In genomic region chr5:175908207-175908980, GRCh38 we compare ENCODE assay signal across 10 cellular contexts. TPM values are rescaled to one million over a fixed set of nuclear protein-coding genes. Genes with fewer than 3 reads are reported as not detected.
DNase-seq lines count a peak whose midpoint lies in the region; ATAC-seq and TF ChIP-seq lines count a peak whose summit lies in the region.
"Not testable (repeated sequence)": the region's sequence is repeated elsewhere in the genome, so short reads cannot be mapped to it uniquely, and the experiment has no call there.
"Had no signal": no experiment of that assay in that cellular context is flagged by ENCODE, and none has a peak within 500 bp of the region (broad histone marks: within the 10 kb centered on the region; RNA-seq: fewer than 3 reads in every experiment).

No MANE protein-coding gene starts in this region.

- not testable (repeated sequence) for H3K4ac ChIP-seq in mesendoderm (ENCODE audit: low read depth, low read length)

- ATAC-seq in T-helper 17 cell, result not testable (repeated sequence)
- ATAC-seq in foreskin keratinocyte (peak; percentile 46), upper lobe of right lung (peak; percentile 6)

- not testable (repeated sequence) for H3K36me3 Mint-ChIP-seq in T-helper 17 cell (ENCODE audit: low read depth); brain

- not testable (repeated sequence) for H2AK5ac ChIP-seq in mesendoderm (ENCODE audit: low read length)

- not testable (repeated sequence) for H3K27ac ChIP-seq in foreskin keratinocyte; right atrium auricular region; mesendoderm (ENCODE audit: low read depth, low read length); upper lobe of right lung

- not testable (repeated sequence) for H4K5ac ChIP-seq in mesendoderm (ENCODE audit: low read length)

- H3K27me3 Mint-ChIP-seq in T-helper 17 cell, brain: not testable (repeated sequence)

- not testable (repeated sequence) for H3K36me3 ChIP-seq in right atrium auricular region; mesendoderm (ENCODE audit: control insufficient read depth, insufficient read depth, low read length); upper lobe of right lung

- in situ Hi-C loops in G401 (cut with HindIII; ENCODE audit: low sequenced_read_pairs), result not testable (repeated sequence)

- no CpG with 5 or more reads among the region's 20 CpGs for WGBS in mesendoderm (ENCODE audit: extremely low coverage, insufficient coverage, low lambda C conversion rate)

- H3K4me3 Mint-ChIP-seq in T-helper 17 cell (peak overlapping the region; percentile 71), brain (peak overlapping the region in 4 of 5 experiments; percentile 9 to 57 (median 42))

- not testable (repeated sequence) for H2BK5ac ChIP-seq in mesendoderm (ENCODE audit: low read length)

- H3K56ac ChIP-seq in mesendoderm (ENCODE audit: low read length), result not testable (repeated sequence)

- DNase-seq in G401 (ENCODE audit: low spot score), result peak; percentile 80
- not testable (repeated sequence) for DNase-seq in T-helper 17 cell, foreskin keratinocyte, upper lobe of right lung
- peak; percentile 21 for DNase-seq in right atrium auricular region (ENCODE audit: low spot score)
- peak; percentile 33 for DNase-seq in mesendoderm
- DNase-seq in posterior cingulate gyrus, result peak in 7 of 10 donors; percentile 19 to 92 (median 65)

- intact Hi-C loops in posterior cingulate gyrus (cut with DNase I); upper lobe of right lung (cut with DNase I): not testable (repeated sequence)

- not testable (repeated sequence) for H3K4me3 ChIP-seq in right atrium auricular region; mesendoderm (ENCODE audit: low read length); upper lobe of right lung

- H3K23ac ChIP-seq in mesendoderm (ENCODE audit: low read length), result not testable (repeated sequence)

- H3K9ac ChIP-seq in mesendoderm (ENCODE audit: low read length), result not testable (repeated sequence)

- TF ChIP-seq CTCF in brain (conservative IDR thresholded peaks at IDR 0.05); foreskin keratinocyte (conservative IDR thresholded peaks at IDR 0.05); right atrium auricular region (IDR thresholded peaks at IDR 0.05); upper lobe of right lung (IDR thresholded peaks at IDR 0.05): not testable (repeated sequence)

- not testable (repeated sequence) for H3K27me3 ChIP-seq in foreskin keratinocyte; right atrium auricular region; mesendoderm (ENCODE audit: insufficient read depth, low read length, poor library complexity); upper lobe of right lung

- H3K4me1 Mint-ChIP-seq in T-helper 17 cell, result not testable (repeated sequence)
- H3K4me1 Mint-ChIP-seq in brain, result peaks cover 20% of the 10 kb centered on the region

- H3K9me3 ChIP-seq in T-helper 17 cell (ENCODE audit: control insufficient read depth, low read length, poor library complexity, severe bottlenecking); right atrium auricular region; upper lobe of right lung: not testable (repeated sequence)

- H3K79me1 ChIP-seq in mesendoderm (ENCODE audit: low read length), result not testable (repeated sequence)

- not testable (repeated sequence) for H2BK15ac ChIP-seq in mesendoderm (replicated peaks; ENCODE audit: low read depth)

- not testable (repeated sequence) for H4K8ac ChIP-seq in mesendoderm (ENCODE audit: low read depth, low read length)

- H3K4me2 ChIP-seq in mesendoderm (ENCODE audit: low read length), result not testable (repeated sequence)

- H3K79me2 ChIP-seq in mesendoderm (ENCODE audit: control insufficient read depth, insufficient read depth, low read length), result not testable (repeated sequence)

- not testable (repeated sequence) for H3K4me1 ChIP-seq in foreskin keratinocyte; right atrium auricular region; mesendoderm (ENCODE audit: control insufficient read depth, low read depth, low read length); upper lobe of right lung

- H3K27ac Mint-ChIP-seq in T-helper 17 cell, result not testable (repeated sequence)
- peak overlapping the region in 3 of 5 experiments; percentile 41 to 96 (median 92) for H3K27ac Mint-ChIP-seq in brain

- not testable (repeated sequence) for H3K18ac ChIP-seq in mesendoderm (ENCODE audit: low read length)

- H3K9me3 Mint-ChIP-seq in brain, result not testable (repeated sequence)

- H2BK120ac ChIP-seq in mesendoderm (ENCODE audit: low read depth, low read length), result not testable (repeated sequence)

RNA-seq across cellular contexts. Expression of gene CPLX2, which starts 37.0 kb away (rescaled TPM):
- total RNA-seq in G401 (2014; rRNA removed; shearing (Covaris generic)), result not detected in 2 replicates
- total RNA-seq in T-helper 17 cell (not detected), foreskin keratinocyte (not detected in 2 replicates), right atrium auricular region (not detected), upper lobe of right lung (not detected)
- polyA plus RNA-seq in brain (ENCODE audit: insufficient read depth, low read depth, low replicate concordance) (172 TPM), foreskin keratinocyte (not detected in 2 replicates)
- 0.06 TPM for polyA plus RNA-seq in mesendoderm (2013, experiment 1 of 2)
- 0.08 TPM for polyA plus RNA-seq in mesendoderm (2013, experiment 2 of 2)
- total RNA-seq: CD4-positive, alpha-beta T cell; M059J had no signal

RNA-seq across cellular contexts. Expression of gene THOC3, which starts 59.7 kb away (rescaled TPM):
- 30.3 and 50.8 TPM in 2 replicates for total RNA-seq in G401 (2014; rRNA removed; shearing (Covaris generic))
- total RNA-seq in T-helper 17 cell (100 to 1,000 TPM in 1 of 2 donors, 10 to 100 TPM in 1; 71.5 to 120 TPM), foreskin keratinocyte (106 and 154 TPM in 2 replicates), right atrium auricular region (10 to 100 TPM; 11.4 to 20.9 TPM), upper lobe of right lung (22.8 TPM)
- polyA plus RNA-seq in brain (ENCODE audit: insufficient read depth, low read depth, low replicate concordance) (96.7 TPM), foreskin keratinocyte (94.9 and 147 TPM in 2 replicates)
- 48.0 TPM for polyA plus RNA-seq in mesendoderm (2013, experiment 1 of 2)
- polyA plus RNA-seq in mesendoderm (2013, experiment 2 of 2), result 49.3 TPM
